Comparison of ENCODE assay signal across 28 cellular contexts in genomic region chr14:35043046-35043445, GRCh38. TPM values are rescaled to one million over a fixed set of nuclear protein-coding genes. Genes with fewer than 3 reads are reported as not detected.
DNase-seq lines count a peak whose midpoint lies in the region; ATAC-seq, FAIRE-seq and TF ChIP-seq lines count a peak whose summit lies in the region.
"Had no signal": no experiment of that assay in that cellular context is flagged by ENCODE, and none has a peak within 500 bp of the region (broad histone marks: within the 10 kb centered on the region; RNA-seq: fewer than 3 reads in every experiment).

No MANE protein-coding gene starts in this region.

- H3K4me3 ChIP-seq in CD4-positive, alpha-beta memory T cell (ENCODE audit: low read length in 2 of 2), result no peak overlapping the region
- no peak overlapping the region for H3K4me3 ChIP-seq in GM23248
- H3K4me3 ChIP-seq: adrenal gland; BLaER1 treated with 17β-estradiol and CSF1 and Interleukin-3, amounts not matched to agents 10 nM and 100 nM; body of pancreas; GM23338; left ventricle myocardium inferior; Peyer's patch had no signal

- no peaks in the 10 kb centered on the region for H3K27me3 ChIP-seq in CD4-positive, alpha-beta memory T cell (ENCODE audit: insufficient read depth, low read length)
- H3K27me3 ChIP-seq in GM23248 (replicated peaks; ENCODE audit: insufficient read depth), result no peaks in the 10 kb centered on the region
- H3K27me3 ChIP-seq: adrenal gland; BLaER1 treated with 17β-estradiol and CSF1 and Interleukin-3, amounts not matched to agents 10 nM and 100 nM; body of pancreas; Peyer's patch had no signal

- 95 to 98% methylated on average over 2 of the region's 2 CpGs for WGBS in GM23248 (ENCODE audit: low coverage in 1 of 2, low lambda C conversion rate in 2 of 2, missing lambda C conversion rate in 2 of 2), 2 experiments

- peak overlapping the region; percentile 58 to 95 (median 81) for H3K27ac Mint-ChIP-seq in CD4-positive, alpha-beta memory T cell
- H3K27ac Mint-ChIP-seq in naive thymus-derived CD8-positive, alpha-beta T cell, result peak overlapping the region in 9 of 10 donors; percentile 8 to 91 (median 78)
- no peak overlapping the region for H3K27ac Mint-ChIP-seq in activated CD4-positive, alpha-beta T cell treated with anti-CD3 and anti-CD28 coated beads, Interleukin-2, amount 10 ng/mL, durations not matched to agents 24 days and 14 days
- H3K27ac Mint-ChIP-seq: dendritic cell treated with granulocyte-macrophage colony-stimulating factor and Interleukin-4, amounts not matched to agents 40 ng/mL and 50 ng/mL, for 4 days; endodermal cell; GM23338; HFFc6; stimulated activated naive B cell treated with anti-CD40 and anti-IgM and Interleukin-4, amounts not matched to agents 10 μg/mL and 1 μg/mL and 100 μg/mL, for 72 hours had no signal

- H3K27ac ChIP-seq in CD4-positive, alpha-beta memory T cell (ENCODE audit: low read depth, low read length), result no peak overlapping the region
- H3K27ac ChIP-seq in GM23248, result no peak overlapping the region
- H3K27ac ChIP-seq: adrenal gland; BLaER1 treated with 17β-estradiol and CSF1 and Interleukin-3, amounts not matched to agents 10 nM and 100 nM; body of pancreas; left ventricle myocardium inferior; Peyer's patch had no signal

- intact Hi-C loops in CD4-positive, alpha-beta memory T cell (cut with micrococcal nuclease), result no loop called here
- intact Hi-C loops in activated CD4-positive, alpha-beta T cell treated with anti-CD3 and anti-CD28 coated beads, Interleukin-2, amount 10 ng/mL, durations not matched to agents 24 days and 14 days (cut with micrococcal nuclease), result no loop called here

- no peak overlapping the region for H2AFZ ChIP-seq in GM23248
- H2AFZ ChIP-seq: GM23338 had no signal

- CTCF ChIA-PET in CD4-positive, alpha-beta memory T cell (lab: Charles Lee; ENCODE audit: partially characterized antibody), result interaction anchor here (1.2 to 1.8 kb wide), 3 partner anchors 19 to 379 kb away, joined by 3 to 5 read pairs (median 4); no protein-coding TSS in a partner anchor

- peaks cover 16 to 30% (median 22%) of the 10 kb centered on the region in 4 donors for H3K4me1 Mint-ChIP-seq in CD4-positive, alpha-beta memory T cell
- H3K4me1 Mint-ChIP-seq in naive thymus-derived CD8-positive, alpha-beta T cell, result peaks cover 3 to 27% (median 22%) of the 10 kb centered on the region in 4 donors
- peaks cover 20% of the 10 kb centered on the region for H3K4me1 Mint-ChIP-seq in activated CD4-positive, alpha-beta T cell treated with anti-CD3 and anti-CD28 coated beads, Interleukin-2, amount 10 ng/mL, durations not matched to agents 24 days and 14 days

- peaks cover 13% of the 10 kb centered on the region for H3K79me2 ChIP-seq in GM23248 (ENCODE audit: insufficient read depth)

- H3K9me3 Mint-ChIP-seq in CD4-positive, alpha-beta memory T cell, result peaks cover 0 to 2% (median 0%) of the 10 kb centered on the region in 8 donors
- H3K9me3 Mint-ChIP-seq in naive thymus-derived CD8-positive, alpha-beta T cell, result no peaks in the 10 kb centered on the region
- no peaks in the 10 kb centered on the region for H3K9me3 Mint-ChIP-seq in activated CD4-positive, alpha-beta T cell treated with anti-CD3 and anti-CD28 coated beads, Interleukin-2, amount 10 ng/mL, durations not matched to agents 24 days and 14 days
- H3K9me3 Mint-ChIP-seq: dendritic cell treated with granulocyte-macrophage colony-stimulating factor and Interleukin-4, amounts not matched to agents 40 ng/mL and 50 ng/mL, for 4 days; endodermal cell; HFFc6; stimulated activated naive B cell treated with anti-CD40 and anti-IgM and Interleukin-4, amounts not matched to agents 10 μg/mL and 1 μg/mL and 100 μg/mL, for 72 hours had no signal

- H3K9ac ChIP-seq in GM23248, result no peak overlapping the region
- H3K9ac ChIP-seq: BLaER1 treated with 17β-estradiol and CSF1 and Interleukin-3, amounts not matched to agents 10 nM and 100 nM had no signal

- H3K4me1 ChIP-seq in CD4-positive, alpha-beta memory T cell (ENCODE audit: insufficient read depth, low read length), result peaks cover 21% of the 10 kb centered on the region
- peaks cover 17% of the 10 kb centered on the region; the same call in 1 of the 2 replicates for H3K4me1 ChIP-seq in GM23248 (ENCODE audit: insufficient read depth)

- H3K9me2 ChIP-seq in GM23248 (ENCODE audit: insufficient read depth), result no peaks in the 10 kb centered on the region

- no peaks in the 10 kb centered on the region for H3K9me3 ChIP-seq in CD4-positive, alpha-beta memory T cell (ENCODE audit: control insufficient read depth in 1 of 2, low read length in 2 of 2)
- H3K9me3 ChIP-seq in GM23248 (ENCODE audit: low read depth), result no peaks in the 10 kb centered on the region
- H3K9me3 ChIP-seq: adrenal gland; BLaER1 treated with 17β-estradiol and CSF1 and Interleukin-3, amounts not matched to agents 10 nM and 100 nM; body of pancreas; left ventricle myocardium inferior; Peyer's patch had no signal

- ATAC-seq in naive thymus-derived CD8-positive, alpha-beta T cell, result no peak
- ATAC-seq in GM21576 (IDR thresholded peaks at IDR 0.05; ENCODE audit: unreplicated experiment) (no peak), HG02610 (IDR thresholded peaks at IDR 0.05; ENCODE audit: unreplicated experiment) (no peak)
- ATAC-seq: body of pancreas; GM23338; stimulated activated naive B cell treated with anti-CD40 and anti-IgM and Interleukin-4, amounts not matched to agents 10 μg/mL and 1 μg/mL and 100 μg/mL, for 72 hours had no signal

- POLR2A ChIA-PET in CD4-positive, alpha-beta memory T cell (lab: Charles Lee; ENCODE audit: partially characterized antibody), result interaction anchor here (1.5 kb wide), 1 partner anchor 61 kb away, joined by 6 read pairs; the partner anchor contains the start of gene SRP54
- POLR2A ChIA-PET in naive thymus-derived CD8-positive, alpha-beta T cell (lab: Charles Lee), result no interaction called here

- no peak for TF ChIP-seq POLR2A in H54 (IDR thresholded peaks at IDR 0.05; ENCODE audit: low read depth, low read length)

- no peak for FAIRE-seq in H54 (lab: Jason Lieb, UNC)
- FAIRE-seq: keratinocyte had no signal

- H3K36me3 ChIP-seq in CD4-positive, alpha-beta memory T cell (ENCODE audit: insufficient read depth, low read length), result no peaks in the 10 kb centered on the region
- no peaks in the 10 kb centered on the region for H3K36me3 ChIP-seq in GM23248 (ENCODE audit: low read depth)
- H3K36me3 ChIP-seq: adrenal gland; BLaER1 treated with 17β-estradiol and CSF1 and Interleukin-3, amounts not matched to agents 10 nM and 100 nM; left ventricle myocardium inferior; Peyer's patch had no signal

- peaks cover 2 to 15% of the 10 kb centered on the region in 2 donors for H3K36me3 Mint-ChIP-seq in CD4-positive, alpha-beta memory T cell
- H3K36me3 Mint-ChIP-seq in naive thymus-derived CD8-positive, alpha-beta T cell, result no peaks in the 10 kb centered on the region
- peaks cover under 1% of the 10 kb centered on the region for H3K36me3 Mint-ChIP-seq in activated CD4-positive, alpha-beta T cell treated with anti-CD3 and anti-CD28 coated beads, Interleukin-2, amount 10 ng/mL, durations not matched to agents 24 days and 14 days (ENCODE audit: low read depth)

- H3F3A ChIP-seq in GM23248 (ENCODE audit: insufficient read depth), result peaks cover 29% of the 10 kb centered on the region

- H3K27me3 Mint-ChIP-seq in CD4-positive, alpha-beta memory T cell, result no peaks in the 10 kb centered on the region
- no peaks in the 10 kb centered on the region for H3K27me3 Mint-ChIP-seq in naive thymus-derived CD8-positive, alpha-beta T cell
- H3K27me3 Mint-ChIP-seq in activated CD4-positive, alpha-beta T cell treated with anti-CD3 and anti-CD28 coated beads, Interleukin-2, amount 10 ng/mL, durations not matched to agents 24 days and 14 days, result no peaks in the 10 kb centered on the region
- H3K27me3 Mint-ChIP-seq: dendritic cell treated with granulocyte-macrophage colony-stimulating factor and Interleukin-4, amounts not matched to agents 40 ng/mL and 50 ng/mL, for 4 days; stimulated activated naive B cell treated with anti-CD40 and anti-IgM and Interleukin-4, amounts not matched to agents 10 μg/mL and 1 μg/mL and 100 μg/mL, for 72 hours had no signal

- in situ Hi-C loops in GM23248 (cut with MboI), result no loop called here

- H4K20me1 ChIP-seq in GM23248 (ENCODE audit: insufficient read depth), result no peaks in the 10 kb centered on the region
- H4K20me1 ChIP-seq: BLaER1 treated with 17β-estradiol and CSF1 and Interleukin-3, amounts not matched to agents 10 nM and 100 nM had no signal

- H3K4me3 Mint-ChIP-seq in CD4-positive, alpha-beta memory T cell, result peak overlapping the region in 1 of 8 donors; percentile 22
- no peak overlapping the region for H3K4me3 Mint-ChIP-seq in naive thymus-derived CD8-positive, alpha-beta T cell
- H3K4me3 Mint-ChIP-seq in activated CD4-positive, alpha-beta T cell treated with anti-CD3 and anti-CD28 coated beads, Interleukin-2, amount 10 ng/mL, durations not matched to agents 24 days and 14 days, result no peak overlapping the region
- H3K4me3 Mint-ChIP-seq: dendritic cell treated with granulocyte-macrophage colony-stimulating factor and Interleukin-4, amounts not matched to agents 40 ng/mL and 50 ng/mL, for 4 days; endodermal cell; GM23338; HFFc6; stimulated activated naive B cell treated with anti-CD40 and anti-IgM and Interleukin-4, amounts not matched to agents 10 μg/mL and 1 μg/mL and 100 μg/mL, for 72 hours had no signal

- no peak for DNase-seq in CD4-positive, alpha-beta memory T cell
- DNase-seq in GM23248 (peak; percentile 3), amniotic epithelial cell (ENCODE audit: low read depth) (peak; percentile 62), H54 (ENCODE audit: insufficient read length, low spot score) (no peak)
- DNase-seq in naive thymus-derived CD8-positive, alpha-beta T cell, result no peak
- DNase-seq in activated CD4-positive, alpha-beta T cell treated with anti-CD3 and anti-CD28 coated beads, Interleukin-2, amount 10 ng/mL, durations not matched to agents 24 days and 14 days, result no peak
- DNase-seq: activated CD4-positive, alpha-beta T cell treated with anti-CD3 and anti-CD28 coated beads for 4 hours; activated gamma-delta T cell treated with Interleukin-2 at 50 U/mL for 16 hours; adrenal gland; body of pancreas; DMS79 treated with DMSO at 0.1 percent for 48 hours; endodermal cell; foreskin fibroblast; HFFc6; KG1; left ventricle myocardium inferior; NCI-H146; NCI-H226; NCI-H69; Peyer's patch; SHP77 treated with DMSO at 0.1 percent for 48 hours; stimulated activated naive B cell treated with anti-CD40 and anti-IgM and Interleukin-4, amounts not matched to agents 10 μg/mL and 1 μg/mL and 100 μg/mL, for 72 hours had no signal

- H3K4me2 ChIP-seq in GM23248 (ENCODE audit: unreplicated experiment), result no peak overlapping the region
- H3K4me2 ChIP-seq: BLaER1 treated with 17β-estradiol and CSF1 and Interleukin-3, amounts not matched to agents 10 nM and 100 nM; GM23338 had no signal

RNA-seq across cellular contexts. Expression of gene FAM177A1, which starts 3.0 kb away (rescaled TPM):
- 10 to 100 TPM; 35.2 to 41.5 TPM for total RNA-seq in CD4-positive, alpha-beta memory T cell
- polyA plus RNA-seq in CD4-positive, alpha-beta memory T cell, result 10 to 100 TPM; 46.8 to 60.0 TPM
- 56.4 and 67.3 TPM in 2 replicates for total RNA-seq in GM23248 (2014; rRNA removed; shearing (Covaris generic))
- polyA plus RNA-seq in GM23248 (2016; fragmentation: Nextera tagmentation; extraction: Ambion mirVana), result 100 and 103 TPM in 2 replicates
- 10 to 100 TPM; 36.5 TPM for total RNA-seq in naive thymus-derived CD8-positive, alpha-beta T cell
- 10 to 100 TPM; 32.6 to 59.8 (median 41.0) TPM for polyA plus RNA-seq in naive thymus-derived CD8-positive, alpha-beta T cell
- total RNA-seq in activated CD4-positive, alpha-beta T cell treated with anti-CD3 and anti-CD28 coated beads, Interleukin-2, amount 10 ng/mL, durations not matched to agents 24 days and 14 days, result 37.9 and 41.6 TPM in 2 replicates

Comparison
In these comparisons a context has a peak if more than half of its experiments do, and no peak if none do; other contexts are left out.
1. DNase-seq: peak in GM23248 (single experiment) and amniotic epithelial cell (single experiment); none in CD4-positive, alpha-beta memory T cell (0 of 5), naive thymus-derived CD8-positive, alpha-beta T cell (0 of 10), activated CD4-positive, alpha-beta T cell treated with anti-CD3 and anti-CD28 coated beads, Interleukin-2, amount 10 ng/mL, durations not matched to agents 24 days and 14 days (single experiment) and H54 (single experiment).